Comparison of ENCODE assay signal across 31 cellular contexts in genomic region chr7:20779041-20779440, GRCh38. TPM values are rescaled to one million over a fixed set of nuclear protein-coding genes. Genes with fewer than 3 reads are reported as not detected.
A peak's percentile ranks its signal among the peaks of the same experiment; 100 is the strongest.
DNase-seq lines count a peak whose midpoint lies in the region; TF ChIP-seq lines count a peak whose summit lies in the region.
"Had no signal": no experiment of that assay in that cellular context is flagged by ENCODE, and none has a peak within 500 bp of the region (broad histone marks: within the 10 kb centered on the region; RNA-seq: fewer than 3 reads in every experiment).

No MANE protein-coding gene starts in this region.

- H3K27ac ChIP-seq in HUES48 (ENCODE audit: low read depth, low read length), result no peak overlapping the region
- H3K27ac ChIP-seq: brain microvascular endothelial cell, lower lobe of right lung, right atrium auricular region, SJSA1 had no signal

- H3K27me3 Mint-ChIP-seq in activated T-helper 1 cell treated with anti-CD3 and anti-CD28 coated beads, Interleukin-12 subunit alpha, Interleukin-12 subunit beta, Interleukin-2, Interleukin-4 antibody, amounts not matched to agents 30 ng/mL and 10 ng/mL and 1 ng/mL, durations not matched to agents 14 hours and 24 hours and 36 hours (ENCODE audit: insufficient read depth), result peaks cover 77% of the 10 kb centered on the region
- H3K27me3 Mint-ChIP-seq in progenitor cell of endocrine pancreas, result peaks cover 90% of the 10 kb centered on the region

- H3K9me3 Mint-ChIP-seq in activated T-helper 1 cell treated with anti-CD3 and anti-CD28 coated beads, Interleukin-12 subunit alpha, Interleukin-12 subunit beta, Interleukin-2, Interleukin-4 antibody, amounts not matched to agents 30 ng/mL and 10 ng/mL and 1 ng/mL, durations not matched to agents 14 hours and 24 hours and 36 hours, result no peaks in the 10 kb centered on the region
- no peaks in the 10 kb centered on the region for H3K9me3 Mint-ChIP-seq in progenitor cell of endocrine pancreas (ENCODE audit: low read depth)
- H3K9me3 Mint-ChIP-seq: HFFc6 had no signal

- no peak overlapping the region for H3K4me3 Mint-ChIP-seq in activated T-helper 1 cell treated with anti-CD3 and anti-CD28 coated beads, Interleukin-12 subunit alpha, Interleukin-12 subunit beta, Interleukin-2, Interleukin-4 antibody, amounts not matched to agents 30 ng/mL and 10 ng/mL and 1 ng/mL, durations not matched to agents 14 hours and 24 hours and 36 hours
- peak overlapping the region; percentile 40 for H3K4me3 Mint-ChIP-seq in progenitor cell of endocrine pancreas (ENCODE audit: low read depth)
- H3K4me3 Mint-ChIP-seq: activated CD8-positive, alpha-beta T cell treated with anti-CD3 and anti-CD28 coated beads for 36 hours; HFFc6; stimulated activated memory B cell treated with anti-CD40 and anti-IgM and Interleukin-4, amounts not matched to agents 10 μg/mL and 1 μg/mL and 100 μg/mL, for 72 hours had no signal

- H3K9ac ChIP-seq in HUES48 (ENCODE audit: low read depth, low read length) (no peak overlapping the region), iPS-15b (ENCODE audit: low read depth, low read length) (no peak overlapping the region)

- peak overlapping the region; percentile 29 for H3K27ac Mint-ChIP-seq in activated T-helper 1 cell treated with anti-CD3 and anti-CD28 coated beads, Interleukin-12 subunit alpha, Interleukin-12 subunit beta, Interleukin-2, Interleukin-4 antibody, amounts not matched to agents 30 ng/mL and 10 ng/mL and 1 ng/mL, durations not matched to agents 14 hours and 24 hours and 36 hours
- H3K27ac Mint-ChIP-seq in progenitor cell of endocrine pancreas, result no peak overlapping the region
- H3K27ac Mint-ChIP-seq: activated CD8-positive, alpha-beta T cell treated with anti-CD3 and anti-CD28 coated beads for 36 hours; CD14-positive monocyte; HFFc6; stimulated activated memory B cell treated with anti-CD40 and anti-IgM and Interleukin-4, amounts not matched to agents 10 μg/mL and 1 μg/mL and 100 μg/mL, for 72 hours had no signal

- no peaks in the 10 kb centered on the region for H3K9me3 ChIP-seq in HUES48 (ENCODE audit: control insufficient read depth, insufficient read depth, low read length)
- no peaks in the 10 kb centered on the region for H3K9me3 ChIP-seq in iPS-15b (ENCODE audit: control insufficient read depth, insufficient read depth, low read length)
- H3K9me3 ChIP-seq: lower lobe of right lung, right atrium auricular region had no signal

- H3K36me3 Mint-ChIP-seq in activated T-helper 1 cell treated with anti-CD3 and anti-CD28 coated beads, Interleukin-12 subunit alpha, Interleukin-12 subunit beta, Interleukin-2, Interleukin-4 antibody, amounts not matched to agents 30 ng/mL and 10 ng/mL and 1 ng/mL, durations not matched to agents 14 hours and 24 hours and 36 hours (ENCODE audit: low read depth), result peaks cover 4% of the 10 kb centered on the region
- no peaks in the 10 kb centered on the region for H3K36me3 Mint-ChIP-seq in progenitor cell of endocrine pancreas (ENCODE audit: insufficient read depth)

- H3K4me1 Mint-ChIP-seq in activated T-helper 1 cell treated with anti-CD3 and anti-CD28 coated beads, Interleukin-12 subunit alpha, Interleukin-12 subunit beta, Interleukin-2, Interleukin-4 antibody, amounts not matched to agents 30 ng/mL and 10 ng/mL and 1 ng/mL, durations not matched to agents 14 hours and 24 hours and 36 hours (ENCODE audit: low read depth), result peaks cover 14% of the 10 kb centered on the region
- peaks cover 8% of the 10 kb centered on the region for H3K4me1 Mint-ChIP-seq in progenitor cell of endocrine pancreas (ENCODE audit: low read depth)

- TF ChIP-seq CTCF in progenitor cell of endocrine pancreas (IDR thresholded peaks at IDR 0.05; ENCODE audit: unreplicated experiment), result no peak

- H3K4me1 ChIP-seq in HUES48 (ENCODE audit: control insufficient read depth, insufficient read depth, low read length) (peaks cover 69% of the 10 kb centered on the region), iPS-15b (ENCODE audit: control insufficient read depth, insufficient read depth, low read length) (peaks cover 42% of the 10 kb centered on the region)

- intact Hi-C loops in activated T-helper 1 cell treated with anti-CD3 and anti-CD28 coated beads, Interleukin-12 subunit alpha, Interleukin-12 subunit beta, Interleukin-2, Interleukin-4 antibody, amounts not matched to agents 30 ng/mL and 10 ng/mL and 1 ng/mL, durations not matched to agents 14 hours and 24 hours and 36 hours (cut with micrococcal nuclease), result loop anchor here (2.0 to 5.0 kb wide), 2 partner anchors 473 to 1222 kb away; no protein-coding TSS in a partner anchor

- H3K4me3 ChIP-seq in HUES48 (ENCODE audit: low read depth, low read length) (peak overlapping the region; percentile 68), iPS-15b (ENCODE audit: low read depth, low read length) (peak overlapping the region; percentile 65)
- H3K4me3 ChIP-seq: K562, SJSA1 had no signal

- no peak for DNase-seq in activated T-helper 1 cell treated with anti-CD3 and anti-CD28 coated beads, Interleukin-12 subunit alpha, Interleukin-12 subunit beta, Interleukin-2, Interleukin-4 antibody, amounts not matched to agents 30 ng/mL and 10 ng/mL and 1 ng/mL, durations not matched to agents 14 hours and 24 hours and 36 hours (ENCODE audit: low spot score)
- DNase-seq in progenitor cell of endocrine pancreas (ENCODE audit: low spot score, unreplicated experiment), result no peak
- DNase-seq in dermis blood vessel endothelial cell, result no peak
- DNase-seq in SW480 (ENCODE audit: low spot score), result no peak
- no peak for DNase-seq in mesenteric fat pad (ENCODE audit: low spot score)
- DNase-seq: activated CD4-positive, CD25-positive, alpha-beta regulatory T cell treated with anti-CD3 and anti-CD28 coated beads, Interleukin-2, amount 50 U/mL, for 72 hours; activated CD8-positive, alpha-beta T cell treated with anti-CD3 and anti-CD28 coated beads for 36 hours; activated gamma-delta T cell; brain microvascular endothelial cell; effector CD4-positive, alpha-beta T cell; EL; foreskin melanocyte; HFFc6; hypothalamus; kidney glomerular epithelial cell; lower lobe of right lung; NCI-H1417 treated with DMSO at 0.1 percent for 48 hours; NK-92 treated with Interleukin-12 subunit alpha and Interleukin-12 subunit beta, amount 100 ng/mL, for 24 hours; stimulated activated CD4-positive, alpha-beta T cell treated with anti-CD3 and anti-CD28 coated beads, Interleukin-4, amount 100 ng/mL, for 1 hour had no signal

- no peaks in the 10 kb centered on the region for H3K36me3 ChIP-seq in HUES48 (ENCODE audit: control insufficient read depth, insufficient read depth, low read length)
- no peaks in the 10 kb centered on the region for H3K36me3 ChIP-seq in iPS-15b (ENCODE audit: control insufficient read depth, insufficient read depth, low read length)
- H3K36me3 ChIP-seq: brain microvascular endothelial cell, lower lobe of right lung, right atrium auricular region, SJSA1 had no signal

- H3K27me3 ChIP-seq in HUES48 (ENCODE audit: control insufficient read depth, insufficient read depth, low read length), result peaks cover 71% of the 10 kb centered on the region
- peaks cover 58% of the 10 kb centered on the region for H3K27me3 ChIP-seq in iPS-15b (ENCODE audit: control insufficient read depth, insufficient read depth, low read length)

RNA-seq across cellular contexts. Expression of gene SP8, which starts 7.6 kb away (rescaled TPM):
- not detected in 2 replicates for total RNA-seq in activated T-helper 1 cell treated with anti-CD3 and anti-CD28 coated beads, Interleukin-12 subunit alpha, Interleukin-12 subunit beta, Interleukin-2, Interleukin-4 antibody, amounts not matched to agents 30 ng/mL and 10 ng/mL and 1 ng/mL, durations not matched to agents 14 hours and 24 hours and 36 hours
- total RNA-seq in progenitor cell of endocrine pancreas, result 1.1 and 2.1 TPM in 2 replicates
- total RNA-seq in dermis blood vessel endothelial cell, result not detected in 2 replicates
- not detected for total RNA-seq in mesenteric fat pad
- total RNA-seq: activated CD8-positive, alpha-beta T cell treated with anti-CD3 and anti-CD28 coated beads for 36 hours; chondrocyte; esophagus mucosa; HFFc6; lower lobe of right lung; NCI-H460; omental fat pad; right atrium auricular region; SJSA1; T-helper 1 cell treated with Interleukin-12 subunit alpha and Interleukin-12 subunit beta and Interleukin-4 antibody, amounts not matched to agents 30 ng/mL and 1 ng/mL, for 36 hours had no signal
